Comparison of ENCODE assay signal across 12 cellular contexts in the genomic region with DNA sequence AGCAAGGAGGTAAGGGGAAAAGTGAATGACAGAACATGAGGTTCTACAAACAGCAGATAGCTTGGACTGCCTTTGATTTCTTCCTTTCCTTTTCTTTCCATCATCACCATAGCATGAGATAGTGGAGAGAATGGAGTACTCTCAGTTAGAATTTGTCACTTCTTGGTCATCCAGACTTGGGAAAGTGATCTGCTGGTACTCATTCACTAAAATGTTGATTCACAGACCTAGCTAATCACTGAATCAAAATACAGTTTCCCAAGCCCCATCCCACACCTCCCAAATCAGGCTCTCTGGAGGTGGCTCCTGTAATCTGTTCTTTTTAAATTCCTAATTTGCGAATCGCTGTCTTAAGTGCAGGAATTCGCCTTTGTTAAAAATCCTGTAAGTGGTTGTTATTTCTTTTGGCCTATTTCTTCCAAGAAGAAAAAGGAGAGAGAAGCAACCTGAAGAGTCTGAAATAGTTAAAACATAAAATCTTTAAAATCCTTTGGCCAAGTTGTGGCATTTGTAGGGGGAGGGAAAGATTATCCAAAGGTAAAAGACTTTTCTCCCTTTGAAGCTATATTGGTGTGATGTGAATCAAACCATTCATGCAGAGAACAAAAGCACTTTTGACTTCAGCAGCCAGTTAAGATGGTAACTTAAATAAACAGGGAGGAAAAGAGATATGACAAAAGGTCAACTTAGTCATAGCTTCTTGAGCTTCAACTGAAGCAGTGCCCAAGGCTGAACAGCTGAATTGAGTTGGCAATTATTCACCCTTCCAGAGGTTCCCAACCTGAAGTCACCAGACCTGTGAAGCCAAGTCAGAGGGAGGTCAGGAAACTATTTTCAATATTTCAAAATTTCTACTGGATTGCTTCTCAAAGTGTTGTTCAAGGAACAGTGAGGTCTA.
DNase-seq lines count a peak whose midpoint lies in the region; ATAC-seq, FAIRE-seq and TF ChIP-seq lines count a peak whose summit lies in the region.
"Had no signal": no experiment of that assay in that cellular context is flagged by ENCODE, and none has a peak within 500 bp of the region (broad histone marks: within the 10 kb centered on the region; RNA-seq: fewer than 3 reads in every experiment).

No MANE protein-coding gene starts in this region.

- H3F3A ChIP-seq in Loucy (ENCODE audit: low read depth) (no peaks in the 10 kb centered on the region), neural cell (ENCODE audit: insufficient read depth, low read length, poor library complexity, severe bottlenecking) (no peaks in the 10 kb centered on the region)

- H3K4me1 ChIP-seq in Loucy (ENCODE audit: insufficient read depth, low read length, poor library complexity, severe bottlenecking) = peaks cover 7% of the 10 kb centered on the region
- peaks cover 9% of the 10 kb centered on the region for H3K4me1 ChIP-seq in endothelial cell of umbilical vein (ENCODE audit: control insufficient read depth, extremely low read depth, insufficient read depth, low read length)
- H3K4me1 ChIP-seq: gastrocnemius medialis had no signal

- H3K27me3 ChIP-seq in Loucy (ENCODE audit: insufficient read depth, low read length, poor library complexity, severe bottlenecking) (no peaks in the 10 kb centered on the region), endothelial cell of umbilical vein (ENCODE audit: control insufficient read depth in 2 of 2, insufficient read depth in 2 of 2, low read length in 2 of 2) (no peaks in the 10 kb centered on the region), neural cell (ENCODE audit: insufficient read depth, low read depth, low read length) (no peaks in the 10 kb centered on the region)
- H3K27me3 ChIP-seq: gastrocnemius medialis had no signal

- ATAC-seq in GM21367 (IDR thresholded peaks at IDR 0.05; ENCODE audit: unreplicated experiment) (no peak), GM19035 (IDR thresholded peaks at IDR 0.05; ENCODE audit: unreplicated experiment) (no peak)
- ATAC-seq: gastrocnemius medialis had no signal

- H3K9me3 ChIP-seq in Loucy (ENCODE audit: insufficient read depth, low read depth, low read length) (no peaks in the 10 kb centered on the region), endothelial cell of umbilical vein (replicated peaks; ENCODE audit: control insufficient read depth, insufficient read depth, low read length) (no peaks in the 10 kb centered on the region), neural cell (ENCODE audit: low read length) (no peaks in the 10 kb centered on the region)
- H3K9me3 ChIP-seq: gastrocnemius medialis had no signal

- no peaks in the 10 kb centered on the region for H3K9me1 ChIP-seq in endothelial cell of umbilical vein (replicated peaks; ENCODE audit: control insufficient read depth, extremely low read depth, insufficient read depth, low read length)

- H3K27ac ChIP-seq in endothelial cell of umbilical vein (ENCODE audit: insufficient read depth, low read depth, low read length) (no peak overlapping the region), neural cell (ENCODE audit: low read length) (peak overlapping the region; percentile 1)
- H3K27ac ChIP-seq: gastrocnemius medialis had no signal

- intact Hi-C loops in endothelial cell of umbilical vein (cut with micrococcal nuclease) = no loop called here

- H4K20me1 ChIP-seq in Loucy (ENCODE audit: insufficient read depth, low read length, poor library complexity, severe bottlenecking) (no peaks in the 10 kb centered on the region), endothelial cell of umbilical vein (replicated peaks; ENCODE audit: control insufficient read depth, extremely low read depth, insufficient read depth, low read length) (no peaks in the 10 kb centered on the region), neural cell (ENCODE audit: insufficient read depth) (no peaks in the 10 kb centered on the region)

- H3K79me2 ChIP-seq in Loucy (ENCODE audit: insufficient read depth, low read length) (no peaks in the 10 kb centered on the region), endothelial cell of umbilical vein (ENCODE audit: control insufficient read depth, insufficient read depth, low read length) (no peaks in the 10 kb centered on the region), neural cell (replicated peaks; ENCODE audit: insufficient read depth, low read length) (no peaks in the 10 kb centered on the region)

- dilution Hi-C loops in endothelial cell of umbilical vein (cut with MboI; ENCODE audit: extremely low pct_ligation_motif_present, low sequenced_read_pairs) = no loop called here

- TF ChIP-seq EP300 in neural cell (conservative IDR thresholded peaks at IDR 0.05; ENCODE audit: poor library complexity, severe bottlenecking) = no peak

- H3K4me3 ChIP-seq in Loucy (ENCODE audit: low read length, poor library complexity, severe bottlenecking) (no peak overlapping the region), endothelial cell of umbilical vein (replicated peaks in 1 of 3; ENCODE audit: insufficient read depth in 1 of 3, low read depth in 1 of 3, low read length in 3 of 3) (no peak overlapping the region), neural cell (ENCODE audit: low read length) (no peak overlapping the region)
- H3K4me3 ChIP-seq: gastrocnemius medialis had no signal

- H3K9me2 ChIP-seq in Loucy (replicated peaks; ENCODE audit: low read depth, low read length) (no peaks in the 10 kb centered on the region), neural cell (ENCODE audit: insufficient read depth, low read length) (no peaks in the 10 kb centered on the region)

- peak overlapping the region; percentile 39; the same call in 1 of the 2 replicates for H2AFZ ChIP-seq in Loucy (ENCODE audit: low read length)
- no peak overlapping the region for H2AFZ ChIP-seq in endothelial cell of umbilical vein (ENCODE audit: low read depth, low read length)
- H2AFZ ChIP-seq in neural cell (ENCODE audit: low read depth, low read length) = peak overlapping the region; percentile 11

- BruUV-seq in endothelial cell of umbilical vein (replicated peaks; lab: Mats Ljungman, UMichigan) = no TSS peak

- H3K9ac ChIP-seq in Loucy (ENCODE audit: low read depth, low read length, poor library complexity, severe bottlenecking) (no peak overlapping the region), endothelial cell of umbilical vein (replicated peaks; ENCODE audit: extremely low read depth, insufficient read depth, low read length) (no peak overlapping the region), neural cell (ENCODE audit: low read length) (no peak overlapping the region)

- TF ChIP-seq POLR2A in endothelial cell of umbilical vein (IDR thresholded peaks at IDR 0.05; ENCODE audit: low read depth, low read length) = no peak

- TF ChIP-seq CTCF in Loucy (conservative IDR thresholded peaks at IDR 0.05; ENCODE audit: low read length) = no peak
- no peak for TF ChIP-seq CTCF in endothelial cell of umbilical vein (IDR thresholded peaks at IDR 0.05; ENCODE audit: extremely low read depth in 1 of 2, insufficient read depth in 1 of 2, low read depth in 1 of 2, low read length in 2 of 2)
- TF ChIP-seq CTCF in neural cell (IDR thresholded peaks at IDR 0.05; ENCODE audit: poor library complexity, severe bottlenecking) = no peak

- H3K4me2 ChIP-seq in Loucy (ENCODE audit: low read depth, low read length, poor library complexity, severe bottlenecking) (no peak overlapping the region), endothelial cell of umbilical vein (ENCODE audit: insufficient read depth, low read length) (peak overlapping the region; percentile 2), neural cell (ENCODE audit: low read length) (no peak overlapping the region)

- DNase-seq in DMS79 (lab: John Stamatoyannopoulos, UW) (peak; percentile 59), endothelial cell of umbilical vein (ENCODE audit: low read depth, low spot score) (peak; percentile 67), OCI-M2 (lab: John Stamatoyannopoulos, UW; ENCODE audit: unreplicated experiment) (no peak), NCI-H1417 treated with DMSO at 0.1 percent for 48 hours (lab: John Stamatoyannopoulos, UW) (no peak)
- DNase-seq: activated naive CD4-positive, alpha-beta T cell treated with anti-CD3 and anti-CD28 coated beads, Interleukin-2, amount 50 U/mL, for 16 hours; gastrocnemius medialis; Karpas-422; naive B cell had no signal

- no peak for TF ChIP-seq RAD21 in neural cell (conservative IDR thresholded peaks at IDR 0.05)

- FAIRE-seq in endothelial cell of umbilical vein (lab: Jason Lieb, UNC) = peak; percentile 68

- CTCF ChIA-PET in endothelial cell of umbilical vein (lab: Charles Lee) = interaction anchor here (0.9 to 2.9 kb wide), 4 partner anchors 14 to 102 kb away, joined by 3 to 9 read pairs (median 5); no protein-coding TSS in a partner anchor

- H3K36me3 ChIP-seq in Loucy (ENCODE audit: insufficient read depth, low read length) (no peaks in the 10 kb centered on the region), endothelial cell of umbilical vein (ENCODE audit: control insufficient read depth in 2 of 2, extremely low read depth in 1 of 2, insufficient read depth in 2 of 2, low read length in 2 of 2) (no peaks in the 10 kb centered on the region), neural cell (ENCODE audit: insufficient read depth, low read length) (no peaks in the 10 kb centered on the region)
- H3K36me3 ChIP-seq: gastrocnemius medialis had no signal

- POLR2A ChIA-PET in endothelial cell of umbilical vein (lab: Charles Lee) = interaction anchor here (1.3 kb wide), 1 partner anchor 264 kb away, joined by 4 read pairs; a partner anchor contains a TSS

TF ChIP-seq in endothelial cell of umbilical vein, 7 proteins besides CTCF, POLR2A, EP300 and RAD21 (continues in another document):
- TF ChIP-seq MYC (IDR thresholded peaks at IDR 0.05; ENCODE audit: low read depth, low read length) (no peak), EZH2 (IDR thresholded peaks at IDR 0.05; ENCODE audit: borderline replicate concordance, low read depth, low read length, severe bottlenecking) (no peak), GATA2 (IDR thresholded peaks at IDR 0.05; ENCODE audit: insufficient read depth, insufficient read length, low read depth, low read length) (peak; percentile 69)
- TF ChIP-seq, protein P1, sequence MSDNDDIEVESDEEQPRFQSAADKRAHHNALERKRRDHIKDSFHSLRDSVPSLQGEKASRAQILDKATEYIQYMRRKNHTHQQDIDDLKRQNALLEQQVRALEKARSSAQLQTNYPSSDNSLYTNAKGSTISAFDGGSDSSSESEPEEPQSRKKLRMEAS (IDR thresholded peaks at IDR 0.05; ENCODE audit: insufficient read depth, insufficient read length) = no peak

TF ChIP-seq in neural cell, 6 proteins besides CTCF, POLR2A, EP300 and RAD21 (continues in another document):
- TF ChIP-seq EZH2 (IDR thresholded peaks at IDR 0.05; ENCODE audit: borderline replicate concordance, insufficient read depth, low read length, poor library complexity, severe bottlenecking) (no peak), POLR2AphosphoS5 (IDR thresholded peaks at IDR 0.05) (no peak), MXI1 (conservative IDR thresholded peaks at IDR 0.05; ENCODE audit: poor library complexity, severe bottlenecking) (no peak), SMC3 (conservative IDR thresholded peaks at IDR 0.05; ENCODE audit: poor library complexity) (no peak)

Comparison
In these comparisons a context has a peak if more than half of its experiments do, and no peak if none do; other contexts are left out.
1. DNase-seq: peak in DMS79 (single experiment) and endothelial cell of umbilical vein (single experiment); none in OCI-M2 (single experiment) and NCI-H1417 treated with DMSO at 0.1 percent for 48 hours (single experiment).